Comparison of ENCODE assay signal across 16 cellular contexts in genomic region chr11:64571410-64572091, GRCh38. TPM values are rescaled to one million over a fixed set of nuclear protein-coding genes. Genes with fewer than 3 reads are reported as not detected.
DNase-seq lines count a peak whose midpoint lies in the region; ATAC-seq, FAIRE-seq and TF ChIP-seq lines count a peak whose summit lies in the region.
"Had no signal": no experiment of that assay in that cellular context is flagged by ENCODE, and none has a peak within 500 bp of the region (broad histone marks: within the 10 kb centered on the region; RNA-seq: fewer than 3 reads in every experiment).

No MANE protein-coding gene starts in this region.

- peaks cover 24% of the 10 kb centered on the region for H3K4me1 Mint-ChIP-seq in GM23338
- H3K4me1 Mint-ChIP-seq in neural crest cell = peaks cover 11% of the 10 kb centered on the region

- peaks cover 7% of the 10 kb centered on the region; the same call in 1 of the 2 replicates for H3K4me1 ChIP-seq in GM23338 (ENCODE audit: insufficient read depth)

- H3K4me3 Mint-ChIP-seq in GM23338 (no peak overlapping the region; the same call in 2 of the 3 replicates), neural crest cell (no peak overlapping the region)

- TF ChIP-seq CTCF in GM23338 (conservative IDR thresholded peaks at IDR 0.05; ENCODE audit: low read depth in 2 of 2) = no peak
- TF ChIP-seq CTCF in neural crest cell (conservative IDR thresholded peaks at IDR 0.05) = no peak
- TF ChIP-seq CTCF in D721Med (IDR thresholded peaks at IDR 0.05; ENCODE audit: insufficient read depth, missing control alignments) = no peak

- H3K36me3 ChIP-seq in GM23338 (ENCODE audit: insufficient read depth) = no peaks in the 10 kb centered on the region

- H3K36me3 Mint-ChIP-seq in GM23338 (ENCODE audit: low read depth) (no peaks in the 10 kb centered on the region), neural crest cell (ENCODE audit: low read depth) (no peaks in the 10 kb centered on the region)

- DNase-seq in GM23338 (ENCODE audit: low spot score) (peak; percentile 65), NCI-H2171 treated with DMSO at 0.1 percent for 48 hours (lab: John Stamatoyannopoulos, UW) (peak; percentile 81), epithelial cell of prostate (ENCODE audit: low read depth, low spot score) (peak; percentile 67), neural crest cell (ENCODE audit: low read depth, low spot score) (no peak), NCI-H1092 (lab: John Stamatoyannopoulos, UW) (no peak), D721Med (ENCODE audit: insufficient read length, low spot score) (no peak), HT-29 (ENCODE audit: low spot score) (no peak)
- DNase-seq: activated T-cell treated with anti-CD3 and anti-CD28 coated beads for 4 hours, GDM1, NCI-H1417, NCI-H748 treated with DMSO at 0.1 percent for 48 hours, SK-N-SH had no signal

- H3K27ac Mint-ChIP-seq in GM23338 (no peak overlapping the region), neural crest cell (ENCODE audit: unreplicated experiment) (peak overlapping the region; percentile 71)

- FAIRE-seq in D721Med (lab: Jason Lieb, UNC) = no peak

- no peaks in the 10 kb centered on the region for H3F3A ChIP-seq in GM23338 (replicated peaks; ENCODE audit: low read depth)

- H3K9me3 Mint-ChIP-seq in GM23338 (no peaks in the 10 kb centered on the region), neural crest cell (peaks cover 2% of the 10 kb centered on the region)

- H2AFZ ChIP-seq in GM23338 = peak overlapping the region; percentile 82

- ATAC-seq in GM23338 = peak; percentile 56
- no peak for ATAC-seq in HG03196 (IDR thresholded peaks at IDR 0.05; ENCODE audit: unreplicated experiment)
- ATAC-seq: sciatic nerve had no signal

- H3K4me3 ChIP-seq in GM23338 = no peak overlapping the region
- H3K4me3 ChIP-seq: coronary artery had no signal

- H3K27me3 ChIP-seq in GM23338 (ENCODE audit: insufficient read depth) = no peaks in the 10 kb centered on the region

- H3K27me3 Mint-ChIP-seq in GM23338 (ENCODE audit: insufficient read depth, low read depth, poor library complexity) = peaks cover 10% of the 10 kb centered on the region
- H3K27me3 Mint-ChIP-seq in neural crest cell (ENCODE audit: low read depth) = no peaks in the 10 kb centered on the region

- H3K27ac ChIP-seq in GM23338 (ENCODE audit: low read depth) (no peak overlapping the region), epithelial cell of prostate (peak overlapping the region; percentile 47)
- H3K27ac ChIP-seq: coronary artery had no signal

- 0 out of 2 replicates have a peak overlapping the region, but pooled peaks have one; percentile 48 for H3K4me2 ChIP-seq in GM23338
- H3K4me2 ChIP-seq: SK-N-SH had no signal

- no peaks in the 10 kb centered on the region for H4K20me1 ChIP-seq in GM23338 (replicated peaks; ENCODE audit: insufficient read depth)

- H3K9me2 ChIP-seq in GM23338 (ENCODE audit: insufficient read depth) = no peaks in the 10 kb centered on the region
- H3K9me2 ChIP-seq: SK-N-SH had no signal

- H3K79me2 ChIP-seq in GM23338 (replicated peaks; ENCODE audit: insufficient read depth) = no peaks in the 10 kb centered on the region

TF ChIP-seq in GM23338, 12 proteins besides CTCF, POLR2A, EP300 and RAD21 (continues in another document):
- TF ChIP-seq POLR2AphosphoS5 (IDR thresholded peaks at IDR 0.05; ENCODE audit: low read depth) (no peak), REST (IDR thresholded peaks at IDR 0.05; ENCODE audit: unreplicated experiment) (no peak), ZNF331 (CRISPR knock-in tag; IDR thresholded peaks at IDR 0.05; ENCODE audit: low read depth) (no peak), STAT1 (IDR thresholded peaks at IDR 0.05; ENCODE audit: unreplicated experiment) (no peak), JUNB (IDR thresholded peaks at IDR 0.05; ENCODE audit: unreplicated experiment) (no peak)
- TF ChIP-seq, protein P1, sequence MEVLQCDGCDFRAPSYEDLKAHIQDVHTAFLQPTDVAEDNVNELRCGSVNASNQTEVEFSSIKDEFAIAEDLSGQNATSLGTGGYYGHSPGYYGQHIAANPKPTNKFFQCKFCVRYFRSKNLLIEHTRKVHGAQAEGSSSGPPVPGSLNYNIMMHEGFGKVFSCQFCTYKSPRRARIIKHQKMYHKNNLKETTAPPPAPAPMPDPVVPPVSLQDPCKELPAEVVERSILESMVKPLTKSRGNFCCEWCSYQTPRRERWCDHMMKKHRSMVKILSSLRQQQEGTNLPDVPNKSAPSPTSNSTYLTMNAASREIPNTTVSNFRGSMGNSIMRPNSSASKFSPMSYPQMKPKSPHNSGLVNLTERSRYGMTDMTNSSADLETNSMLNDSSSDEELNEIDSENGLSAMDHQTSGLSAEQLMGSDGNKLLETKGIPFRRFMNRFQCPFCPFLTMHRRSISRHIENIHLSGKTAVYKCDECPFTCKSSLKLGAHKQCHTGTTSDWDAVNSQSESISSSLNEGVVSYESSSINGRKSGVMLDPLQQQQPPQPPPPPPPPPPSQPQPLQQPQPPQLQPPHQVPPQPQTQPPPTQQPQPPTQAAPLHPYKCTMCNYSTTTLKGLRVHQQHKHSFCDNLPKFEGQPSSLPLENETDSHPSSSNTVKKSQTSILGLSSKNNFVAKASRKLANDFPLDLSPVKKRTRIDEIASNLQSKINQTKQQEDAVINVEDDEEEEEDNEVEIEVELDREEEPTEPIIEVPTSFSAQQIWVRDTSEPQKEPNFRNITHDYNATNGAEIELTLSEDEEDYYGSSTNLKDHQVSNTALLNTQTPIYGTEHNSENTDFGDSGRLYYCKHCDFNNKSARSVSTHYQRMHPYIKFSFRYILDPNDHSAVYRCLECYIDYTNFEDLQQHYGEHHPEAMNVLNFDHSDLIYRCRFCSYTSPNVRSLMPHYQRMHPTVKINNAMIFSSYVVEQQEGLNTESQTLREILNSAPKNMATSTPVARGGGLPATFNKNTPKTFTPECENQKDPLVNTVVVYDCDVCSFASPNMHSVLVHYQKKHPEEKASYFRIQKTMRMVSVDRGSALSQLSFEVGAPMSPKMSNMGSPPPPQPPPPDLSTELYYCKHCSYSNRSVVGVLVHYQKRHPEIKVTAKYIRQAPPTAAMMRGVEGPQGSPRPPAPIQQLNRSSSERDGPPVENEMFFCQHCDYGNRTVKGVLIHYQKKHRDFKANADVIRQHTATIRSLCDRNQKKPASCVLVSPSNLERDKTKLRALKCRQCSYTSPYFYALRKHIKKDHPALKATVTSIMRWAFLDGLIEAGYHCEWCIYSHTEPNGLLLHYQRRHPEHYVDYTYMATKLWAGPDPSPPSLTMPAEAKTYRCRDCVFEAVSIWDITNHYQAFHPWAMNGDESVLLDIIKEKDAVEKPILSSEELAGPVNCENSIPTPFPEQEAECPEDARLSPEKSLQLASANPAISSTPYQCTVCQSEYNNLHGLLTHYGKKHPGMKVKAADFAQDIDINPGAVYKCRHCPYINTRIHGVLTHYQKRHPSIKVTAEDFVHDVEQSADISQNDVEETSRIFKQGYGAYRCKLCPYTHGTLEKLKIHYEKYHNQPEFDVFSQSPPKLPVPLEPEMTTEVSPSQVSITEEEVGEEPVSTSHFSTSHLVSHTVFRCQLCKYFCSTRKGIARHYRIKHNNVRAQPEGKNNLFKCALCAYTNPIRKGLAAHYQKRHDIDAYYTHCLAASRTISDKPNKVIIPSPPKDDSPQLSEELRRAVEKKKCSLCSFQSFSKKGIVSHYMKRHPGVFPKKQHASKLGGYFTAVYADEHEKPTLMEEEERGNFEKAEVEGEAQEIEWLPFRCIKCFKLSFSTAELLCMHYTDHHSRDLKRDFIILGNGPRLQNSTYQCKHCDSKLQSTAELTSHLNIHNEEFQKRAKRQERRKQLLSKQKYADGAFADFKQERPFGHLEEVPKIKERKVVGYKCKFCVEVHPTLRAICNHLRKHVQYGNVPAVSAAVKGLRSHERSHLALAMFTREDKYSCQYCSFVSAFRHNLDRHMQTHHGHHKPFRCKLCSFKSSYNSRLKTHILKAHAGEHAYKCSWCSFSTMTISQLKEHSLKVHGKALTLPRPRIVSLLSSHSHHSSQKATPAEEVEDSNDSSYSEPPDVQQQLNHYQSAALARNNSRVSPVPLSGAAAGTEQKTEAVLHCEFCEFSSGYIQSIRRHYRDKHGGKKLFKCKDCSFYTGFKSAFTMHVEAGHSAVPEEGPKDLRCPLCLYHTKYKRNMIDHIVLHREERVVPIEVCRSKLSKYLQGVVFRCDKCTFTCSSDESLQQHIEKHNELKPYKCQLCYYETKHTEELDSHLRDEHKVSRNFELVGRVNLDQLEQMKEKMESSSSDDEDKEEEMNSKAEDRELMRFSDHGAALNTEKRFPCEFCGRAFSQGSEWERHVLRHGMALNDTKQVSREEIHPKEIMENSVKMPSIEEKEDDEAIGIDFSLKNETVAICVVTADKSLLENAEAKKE (CRISPR knock-in tag; IDR thresholded peaks at IDR 0.05) = no peak

RNA-seq across cellular contexts. Expression of gene SLC22A11, which starts 15.8 kb away (rescaled TPM):
- not detected in 2 replicates for total RNA-seq in GM23338 (2014; rRNA removed; shearing (Covaris generic))
- not detected in 2 replicates for polyA plus RNA-seq in GM23338 (2016; fragmentation: Nextera tagmentation; extraction: Ambion mirVana)
- total RNA-seq in neural crest cell = 0.21 TPM in 1 of 2 replicates, not detected in the other
- 0.13 TPM in 1 of 2 replicates, not detected in the other for total RNA-seq in HT-29 (2014; rRNA removed; shearing (Covaris generic))
- total RNA-seq: fibroblast of lung, sciatic nerve had no signal
- polyA plus RNA-seq: fibroblast of lung, SK-N-SH had no signal

RNA-seq across cellular contexts. Expression of gene SLC22A12, which starts 19.5 kb away (rescaled TPM):
- total RNA-seq in GM23338 (2014; rRNA removed; shearing (Covaris generic)) = not detected in 2 replicates
- polyA plus RNA-seq in GM23338 (2016; fragmentation: Nextera tagmentation; extraction: Ambion mirVana) = not detected in 2 replicates
- not detected in 2 replicates for total RNA-seq in neural crest cell
- total RNA-seq in HT-29 (2014; rRNA removed; shearing (Covaris generic)) = not detected in 2 replicates
- total RNA-seq: fibroblast of lung, sciatic nerve had no signal
- polyA plus RNA-seq: fibroblast of lung, SK-N-SH had no signal

Comparison
In these comparisons a context has a peak if more than half of its experiments do, and no peak if none do; other contexts are left out.
1. DNase-seq: peak in GM23338 (single experiment), NCI-H2171 treated with DMSO at 0.1 percent for 48 hours (single experiment) and epithelial cell of prostate (single experiment); none in neural crest cell (single experiment), NCI-H1092 (single experiment), D721Med (single experiment) and HT-29 (single experiment).